ENCODE assay signal across 15 cellular contexts in the genomic region with DNA sequence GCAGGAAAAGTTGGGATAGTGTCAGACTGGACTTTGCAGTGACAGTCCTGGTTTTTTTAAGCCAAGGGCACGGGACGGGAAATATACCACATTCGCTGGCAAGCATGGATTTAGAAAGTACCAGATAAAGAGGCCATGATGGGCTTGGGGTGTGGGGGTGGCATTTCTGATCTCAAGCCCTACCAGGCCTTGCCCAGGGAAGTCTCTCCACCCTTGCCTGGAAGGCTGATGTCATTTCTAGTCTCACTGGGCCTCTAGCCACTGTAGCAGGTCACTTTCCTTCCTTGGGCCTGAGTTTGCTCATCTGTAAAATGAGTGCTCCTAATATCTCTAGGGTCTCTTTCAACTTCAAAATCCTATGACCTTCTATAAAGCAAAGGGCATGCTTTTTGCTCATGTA. TPM values are rescaled to one million over a fixed set of nuclear protein-coding genes. Genes with fewer than 3 reads are reported as not detected.
DNase-seq lines count a peak whose midpoint lies in the region; ATAC-seq and TF ChIP-seq lines count a peak whose summit lies in the region.
"Had no signal": no experiment of that assay in that cellular context is flagged by ENCODE, and none has a peak within 500 bp of the region (broad histone marks: within the 10 kb centered on the region; RNA-seq: fewer than 3 reads in every experiment).

No MANE protein-coding gene starts in this region.

- ATAC-seq in activated naive CD8-positive, alpha-beta T cell treated with anti-CD3 and anti-CD28 coated beads, Interleukin-2, amount 50 U/mL, for 24 hours, result no peak
- no peak for ATAC-seq in naive thymus-derived CD8-positive, alpha-beta T cell
- ATAC-seq in upper lobe of right lung (no peak), GM19452 (IDR thresholded peaks at IDR 0.05; ENCODE audit: unreplicated experiment) (no peak)
- ATAC-seq in activated CD4-positive, CD25-positive, alpha-beta regulatory T cell treated with anti-CD3 and anti-CD28 coated beads, Interleukin-2, amount 50 U/mL, for 24 hours, result no peak
- ATAC-seq: left ventricle myocardium superior; stimulated activated naive B cell treated with anti-CD40 and anti-IgM and Interleukin-4, amounts not matched to agents 10 μg/mL and 1 μg/mL and 100 μg/mL, for 72 hours had no signal

- no peak overlapping the region for H3K9ac ChIP-seq in mammary epithelial cell (ENCODE audit: insufficient read depth, low read length)

- H3K27ac ChIP-seq in mammary epithelial cell (ENCODE audit: insufficient read depth, low read depth, low read length) (no peak overlapping the region), upper lobe of right lung (no peak overlapping the region)

- H3K36me3 ChIP-seq in mammary epithelial cell (ENCODE audit: insufficient read depth, low read length) (no peaks in the 10 kb centered on the region), upper lobe of right lung (no peaks in the 10 kb centered on the region)

- TF ChIP-seq CTCF in mammary epithelial cell (conservative IDR thresholded peaks at IDR 0.05 in 1 of 2, IDR thresholded peaks at IDR 0.05 in 1 of 2; ENCODE audit: extremely low read depth in 1 of 2, insufficient read depth in 1 of 2, low read depth in 1 of 2, low read length in 2 of 2) (no peak), upper lobe of right lung (IDR thresholded peaks at IDR 0.05) (no peak)

- H3K4me2 ChIP-seq in mammary epithelial cell (ENCODE audit: insufficient read depth, low read depth, low read length), result peak overlapping the region; percentile 100

- in situ Hi-C loops in mammary epithelial cell (cut with MboI; ENCODE audit: low sequenced_read_pairs in 2 of 2), result no loop called here

- H3K27me3 ChIP-seq in mammary epithelial cell (ENCODE audit: insufficient read depth, low read length) (no peaks in the 10 kb centered on the region), upper lobe of right lung (peaks cover 28% of the 10 kb centered on the region)

- DNase-seq in activated naive CD8-positive, alpha-beta T cell treated with anti-CD3 and anti-CD28 coated beads, Interleukin-2, amount 50 U/mL, for 24 hours, result no peak
- DNase-seq in mammary epithelial cell (no peak), upper lobe of right lung (no peak), foreskin melanocyte (no peak)
- DNase-seq in naive thymus-derived CD8-positive, alpha-beta T cell, result no peak
- DNase-seq: activated gamma-delta T cell treated with Interleukin-2 at 50 U/mL for 16 hours; left ventricle myocardium superior; stimulated activated naive B cell treated with anti-CD40 and anti-IgM and Interleukin-4, amounts not matched to agents 10 μg/mL and 1 μg/mL and 100 μg/mL, for 72 hours had no signal

- H3K4me1 Mint-ChIP-seq in activated naive CD8-positive, alpha-beta T cell (ENCODE audit: low read depth), result peaks cover 13% of the 10 kb centered on the region
- peaks cover 14% of the 10 kb centered on the region for H3K4me1 Mint-ChIP-seq in activated naive CD8-positive, alpha-beta T cell treated with anti-CD3 and anti-CD28 coated beads, Interleukin-2, amount 50 U/mL, for 24 hours
- peaks cover 0 to 16% (median 11%) of the 10 kb centered on the region in 4 donors for H3K4me1 Mint-ChIP-seq in naive thymus-derived CD8-positive, alpha-beta T cell

- peak overlapping the region; percentile 85 for H3K4me3 Mint-ChIP-seq in activated naive CD8-positive, alpha-beta T cell
- no peak overlapping the region for H3K4me3 Mint-ChIP-seq in activated naive CD8-positive, alpha-beta T cell treated with anti-CD3 and anti-CD28 coated beads, Interleukin-2, amount 50 U/mL, for 24 hours
- H3K4me3 Mint-ChIP-seq in naive thymus-derived CD8-positive, alpha-beta T cell, result peak overlapping the region in 9 of 10 donors; percentile 54 to 84 (median 75)
- H3K4me3 Mint-ChIP-seq: dendritic cell treated with granulocyte-macrophage colony-stimulating factor and Interleukin-4, amounts not matched to agents 40 ng/mL and 50 ng/mL, for 4 days had no signal

- peaks cover 48% of the 10 kb centered on the region for H3K27me3 Mint-ChIP-seq in activated naive CD8-positive, alpha-beta T cell
- H3K27me3 Mint-ChIP-seq in activated naive CD8-positive, alpha-beta T cell treated with anti-CD3 and anti-CD28 coated beads, Interleukin-2, amount 50 U/mL, for 24 hours, result peaks cover 65% of the 10 kb centered on the region
- H3K27me3 Mint-ChIP-seq in naive thymus-derived CD8-positive, alpha-beta T cell, result peaks cover 47 to 75% (median 57%) of the 10 kb centered on the region in 5 donors

- no peaks in the 10 kb centered on the region for H3K9me3 Mint-ChIP-seq in activated naive CD8-positive, alpha-beta T cell (ENCODE audit: low read depth)
- H3K9me3 Mint-ChIP-seq in activated naive CD8-positive, alpha-beta T cell treated with anti-CD3 and anti-CD28 coated beads, Interleukin-2, amount 50 U/mL, for 24 hours, result no peaks in the 10 kb centered on the region
- H3K9me3 Mint-ChIP-seq in naive thymus-derived CD8-positive, alpha-beta T cell, result peaks cover 0 to 2% (median 0%) of the 10 kb centered on the region in 9 donors
- H3K9me3 Mint-ChIP-seq: dendritic cell treated with granulocyte-macrophage colony-stimulating factor and Interleukin-4, amounts not matched to agents 40 ng/mL and 50 ng/mL, for 4 days; T-helper 1 cell treated with Interleukin-12 subunit alpha and Interleukin-12 subunit beta and Interleukin-4 antibody, amounts not matched to agents 30 μg/mL and 1 μg/mL, for 36 hours had no signal

- H3K4me3 ChIP-seq in mammary epithelial cell (replicated peaks in 1 of 3; ENCODE audit: insufficient read depth in 1 of 3, low read depth in 2 of 3, low read length in 3 of 3) (peak overlapping the region in 1 of 3 experiments; percentile 82), upper lobe of right lung (peak overlapping the region; percentile 75)

- peaks cover 17% of the 10 kb centered on the region for H3K79me2 ChIP-seq in mammary epithelial cell (ENCODE audit: insufficient read depth, low read length)

- H4K20me1 ChIP-seq in mammary epithelial cell (ENCODE audit: insufficient read depth, low read length), result no peaks in the 10 kb centered on the region

- H2AFZ ChIP-seq in mammary epithelial cell (ENCODE audit: low read depth, low read length), result no peak overlapping the region

- CTCF ChIA-PET in mammary epithelial cell (lab: Charles Lee; ENCODE audit: low non-redundant PET), result no interaction called here

- H3K27ac Mint-ChIP-seq in activated naive CD8-positive, alpha-beta T cell, result no peak overlapping the region
- H3K27ac Mint-ChIP-seq in activated naive CD8-positive, alpha-beta T cell treated with anti-CD3 and anti-CD28 coated beads, Interleukin-2, amount 50 U/mL, for 24 hours, result no peak overlapping the region
- no peak overlapping the region for H3K27ac Mint-ChIP-seq in naive thymus-derived CD8-positive, alpha-beta T cell
- H3K27ac Mint-ChIP-seq: dendritic cell treated with granulocyte-macrophage colony-stimulating factor and Interleukin-4, amounts not matched to agents 40 ng/mL and 50 ng/mL, for 4 days; stimulated activated naive B cell treated with anti-CD40 and anti-IgM and Interleukin-4, amounts not matched to agents 10 μg/mL and 1 μg/mL and 100 μg/mL, for 72 hours; T-helper 1 cell treated with Interleukin-12 subunit alpha and Interleukin-12 subunit beta and Interleukin-4 antibody, amounts not matched to agents 30 μg/mL and 1 μg/mL, for 36 hours had no signal

- dilution Hi-C loops in mammary epithelial cell (cut with HindIII; ENCODE audit: low sequenced_read_pairs), result no loop called here

- H3K4me1 ChIP-seq in mammary epithelial cell (ENCODE audit: insufficient read depth, low read length), result peaks cover 49% of the 10 kb centered on the region
- H3K4me1 ChIP-seq in upper lobe of right lung, result peaks cover 14% of the 10 kb centered on the region

- no TSS peak for BruUV-seq in mammary epithelial cell (replicated peaks; lab: Mats Ljungman, UMichigan)

- intact Hi-C loops in mammary epithelial cell (cut with micrococcal nuclease), result no loop called here
- intact Hi-C loops in upper lobe of right lung (cut with DNase I), result no loop called here

- no peaks in the 10 kb centered on the region for H3K36me3 Mint-ChIP-seq in activated naive CD8-positive, alpha-beta T cell
- H3K36me3 Mint-ChIP-seq in activated naive CD8-positive, alpha-beta T cell treated with anti-CD3 and anti-CD28 coated beads, Interleukin-2, amount 50 U/mL, for 24 hours (ENCODE audit: low read depth), result no peaks in the 10 kb centered on the region
- peaks cover 0 to 2% (median 0%) of the 10 kb centered on the region in 3 donors for H3K36me3 Mint-ChIP-seq in naive thymus-derived CD8-positive, alpha-beta T cell
- H3K36me3 Mint-ChIP-seq: stimulated activated naive B cell treated with anti-CD40 and anti-IgM and Interleukin-4, amounts not matched to agents 10 μg/mL and 1 μg/mL and 100 μg/mL, for 72 hours had no signal

- WGBS in mammary epithelial cell (ENCODE audit: low coverage, missing lambda C conversion rate), result 80% methylated on average over 3 of the region's 3 CpGs

- H3K9me3 ChIP-seq in mammary epithelial cell (replicated peaks; ENCODE audit: insufficient read depth, low read length), result no peaks in the 10 kb centered on the region
- no peaks in the 10 kb centered on the region for H3K9me3 ChIP-seq in upper lobe of right lung

- POLR2A ChIA-PET in naive thymus-derived CD8-positive, alpha-beta T cell (lab: Charles Lee), result no interaction called here

RNA-seq across cellular contexts. Expression of a gene that starts 1.8 kb away (rescaled TPM):
- total RNA-seq in mammary epithelial cell (1 to 10 TPM; 3.4 to 4.2 TPM), upper lobe of right lung (17.7 TPM)
- polyA plus RNA-seq in mammary epithelial cell, result 2.4 TPM
- polyA minus RNA-seq in mammary epithelial cell, result 5.3 TPM
- not detected for total RNA-seq in naive thymus-derived CD8-positive, alpha-beta T cell
- polyA plus RNA-seq in naive thymus-derived CD8-positive, alpha-beta T cell, result not detected
- total RNA-seq: M059J, pulmonary artery endothelial cell had no signal

Comparison
In these comparisons a context has a peak if more than half of its experiments do, and no peak if none do; other contexts are left out.
1. RNA of a gene that starts 1.8 kb away (total RNA-seq): 17.7 TPM in upper lobe of right lung (single experiment) and 3.4 to 4.2 TPM in mammary epithelial cell; not detected in naive thymus-derived CD8-positive, alpha-beta T cell; every median in the first group is over 4 times any median in the second.